ENCODE assay signal across 29 cellular contexts in genomic region chr1:212483154-212483505, GRCh38. TPM values are rescaled to one million over a fixed set of nuclear protein-coding genes. Genes with fewer than 3 reads are reported as not detected.
DNase-seq lines count a peak whose midpoint lies in the region; TF ChIP-seq lines count a peak whose summit lies in the region.
"Had no signal": no experiment of that assay in that cellular context is flagged by ENCODE, and none has a peak within 500 bp of the region (broad histone marks: within the 10 kb centered on the region; RNA-seq: fewer than 3 reads in every experiment).

No MANE protein-coding gene starts in this region.

- DNase-seq in epithelial cell of proximal tubule (ENCODE audit: low read depth) (peak; percentile 31), osteoblast (ENCODE audit: insufficient read length, low spot score, missing footprints) (no peak), NCI-H526 (lab: John Stamatoyannopoulos, UW) (no peak), NCI-H345 (lab: John Stamatoyannopoulos, UW) (no peak)
- no peak for DNase-seq in activated CD4-positive, alpha-beta memory T cell treated with anti-CD3 and anti-CD28 coated beads for 36 hours
- no peak for DNase-seq in effector memory CD4-positive, alpha-beta T cell
- DNase-seq: activated CD4-positive, alpha-beta T cell treated with anti-CD3 and anti-CD28 coated beads for 4 hours; activated gamma-delta T cell treated with Interleukin-2 at 50 U/mL for 16 hours; activated naive CD8-positive, alpha-beta T cell treated with anti-CD3 and anti-CD28 coated beads, Interleukin-2, amount 50 U/mL, for 24 hours; activated T-cell treated with anti-CD3 and anti-CD28 coated beads, Interleukin-2, amount 50 U/mL, for 24 hours; caudate nucleus; cortex of kidney; endodermal cell; esophagus squamous epithelium; Kasumi-1; NCI-H2107; NCI-H748 treated with DMSO at 0.1 percent for 48 hours; SHP77 treated with DMSO at 0.1 percent for 48 hours; stimulated activated CD4-positive, alpha-beta T cell treated with anti-CD3 and anti-CD28 coated beads, Interleukin-12 subunit alpha, Interleukin-12 subunit beta, amount 100 ng/mL, for 4 hours; stimulated activated CD4-positive, alpha-beta T cell treated with anti-CD3 and anti-CD28 coated beads, Interleukin-2, amount 100 ng/mL, for 48 hours; stomach; WERI-Rb-1 had no signal

- intact Hi-C loops in activated CD4-positive, alpha-beta memory T cell treated with anti-CD3 and anti-CD28 coated beads for 36 hours (cut with micrococcal nuclease) = no loop called here

- H2AFZ ChIP-seq in ACC112 (ENCODE audit: low read length, unreplicated experiment) = no peak overlapping the region
- peak overlapping the region; percentile 7 for H2AFZ ChIP-seq in osteoblast (ENCODE audit: low read length)

- no peaks in the 10 kb centered on the region for H3K27me3 Mint-ChIP-seq in activated CD4-positive, alpha-beta memory T cell treated with anti-CD3 and anti-CD28 coated beads for 36 hours

- no peaks in the 10 kb centered on the region for H3K36me3 Mint-ChIP-seq in activated CD4-positive, alpha-beta memory T cell treated with anti-CD3 and anti-CD28 coated beads for 36 hours
- H3K36me3 Mint-ChIP-seq: CD8-positive, alpha-beta memory T cell had no signal

- TF ChIP-seq EP300 in Ishikawa (IDR thresholded peaks at IDR 0.05; ENCODE audit: borderline replicate concordance) = 0 out of 2 replicates have a peak, but pooled peaks have one; percentile 6

- no peak for TF ChIP-seq RAD21 in Ishikawa (IDR thresholded peaks at IDR 0.05; ENCODE audit: low read depth)

- no peaks in the 10 kb centered on the region for H3K27me3 ChIP-seq in ACC112 (ENCODE audit: insufficient read depth, low read length)
- H3K27me3 ChIP-seq in osteoblast (ENCODE audit: insufficient read depth, low read length) = peaks cover 22% of the 10 kb centered on the region
- no peaks in the 10 kb centered on the region for H3K27me3 ChIP-seq in effector memory CD4-positive, alpha-beta T cell (replicated peaks; ENCODE audit: control insufficient read depth, insufficient read depth, low read length, poor library complexity, severe bottlenecking)
- H3K27me3 ChIP-seq: Peyer's patch, thyroid gland had no signal

- peaks cover 4% of the 10 kb centered on the region for H3K4me1 Mint-ChIP-seq in activated CD4-positive, alpha-beta memory T cell treated with anti-CD3 and anti-CD28 coated beads for 36 hours (ENCODE audit: low read depth)
- H3K4me1 Mint-ChIP-seq: B cell had no signal

- no peaks in the 10 kb centered on the region for H4K20me1 ChIP-seq in osteoblast (ENCODE audit: insufficient read depth, low read length)

- no peak overlapping the region for H3K4me3 ChIP-seq in ACC112 (ENCODE audit: low read depth, low read length)
- no peak overlapping the region for H3K4me3 ChIP-seq in epithelial cell of proximal tubule (ENCODE audit: low read depth, low read length)
- no peak overlapping the region for H3K4me3 ChIP-seq in osteoblast (ENCODE audit: insufficient read depth, low read length)
- H3K4me3 ChIP-seq in effector memory CD4-positive, alpha-beta T cell (ENCODE audit: insufficient read depth, low read depth, low read length, poor library complexity, severe bottlenecking) = no peak overlapping the region
- H3K4me3 ChIP-seq: esophagus squamous epithelium, Peyer's patch, stomach, thyroid gland had no signal

- peaks cover 52% of the 10 kb centered on the region for H3K4me1 ChIP-seq in ACC112 (ENCODE audit: control insufficient read depth, insufficient read depth, low read length, unreplicated experiment)
- H3K4me1 ChIP-seq in osteoblast (ENCODE audit: insufficient read depth, low read length) = peaks cover 40% of the 10 kb centered on the region
- no peaks in the 10 kb centered on the region for H3K4me1 ChIP-seq in effector memory CD4-positive, alpha-beta T cell (ENCODE audit: control insufficient read depth, insufficient read depth, low read length, poor library complexity, severe bottlenecking)

- H3K36me3 ChIP-seq in ACC112 (ENCODE audit: insufficient read depth, low read length) = no peaks in the 10 kb centered on the region
- H3K36me3 ChIP-seq in osteoblast (ENCODE audit: insufficient read depth, low read length) = no peaks in the 10 kb centered on the region
- H3K36me3 ChIP-seq in effector memory CD4-positive, alpha-beta T cell (ENCODE audit: control insufficient read depth, insufficient read depth, low read length) = no peaks in the 10 kb centered on the region
- H3K36me3 ChIP-seq: esophagus squamous epithelium, Peyer's patch, stomach, thyroid gland, WERI-Rb-1 had no signal

- TF ChIP-seq CTCF in epithelial cell of proximal tubule (conservative IDR thresholded peaks at IDR 0.05; ENCODE audit: low read depth, low read length) (no peak), osteoblast (IDR thresholded peaks at IDR 0.05; ENCODE audit: extremely low read depth, low read depth, low read length) (no peak)

- no peaks in the 10 kb centered on the region for H3K9me3 ChIP-seq in osteoblast (ENCODE audit: low read depth, low read length)
- no peaks in the 10 kb centered on the region for H3K9me3 ChIP-seq in effector memory CD4-positive, alpha-beta T cell (ENCODE audit: control insufficient read depth, low read length)
- H3K9me3 ChIP-seq: esophagus squamous epithelium, Peyer's patch, stomach, thyroid gland had no signal

- H3K79me2 ChIP-seq in ACC112 (ENCODE audit: control insufficient read depth, insufficient read depth, low read length, unreplicated experiment) = no peaks in the 10 kb centered on the region
- no peaks in the 10 kb centered on the region for H3K79me2 ChIP-seq in osteoblast (ENCODE audit: insufficient read depth, low read length)

- no peak overlapping the region for H3K4me2 ChIP-seq in osteoblast (ENCODE audit: insufficient read depth, low read length)

- CTCF ChIA-PET in activated CD4-positive, alpha-beta memory T cell treated with anti-CD3 and anti-CD28 coated beads for 36 hours (lab: Charles Lee) = interaction anchor here (0.6 to 7.4 kb wide), 2 partner anchors 22 to 26 kb away, joined by 3 to 83 read pairs; no protein-coding TSS in a partner anchor

- H3K27ac ChIP-seq in ACC112 (ENCODE audit: low read depth, low read length) = peak overlapping the region; percentile 91
- peak overlapping the region; percentile 60 for H3K27ac ChIP-seq in osteoblast (ENCODE audit: low read depth, low read length)
- no peak overlapping the region for H3K27ac ChIP-seq in effector memory CD4-positive, alpha-beta T cell (ENCODE audit: insufficient read depth, low read length, poor library complexity, severe bottlenecking)
- H3K27ac ChIP-seq: stomach, WERI-Rb-1 had no signal

- H3K9me3 Mint-ChIP-seq in activated CD4-positive, alpha-beta memory T cell treated with anti-CD3 and anti-CD28 coated beads for 36 hours = no peaks in the 10 kb centered on the region
- H3K9me3 Mint-ChIP-seq: activated naive CD8-positive, alpha-beta T cell treated with anti-CD3 and anti-CD28 coated beads, Interleukin-2, amount 50 U/mL, for 24 hours; activated T-cell treated with anti-CD3 and anti-CD28 coated beads, Interleukin-2, amount 50 U/mL, for 24 hours; CD8-positive, alpha-beta memory T cell; endodermal cell; neural crest cell had no signal

- no peak overlapping the region for H3K4me3 Mint-ChIP-seq in activated CD4-positive, alpha-beta memory T cell treated with anti-CD3 and anti-CD28 coated beads for 36 hours
- H3K4me3 Mint-ChIP-seq: activated naive CD8-positive, alpha-beta T cell treated with anti-CD3 and anti-CD28 coated beads, Interleukin-2, amount 50 U/mL, for 24 hours; activated T-cell treated with anti-CD3 and anti-CD28 coated beads, Interleukin-2, amount 50 U/mL, for 24 hours; B cell; CD8-positive, alpha-beta memory T cell; endodermal cell; neural crest cell had no signal

- POLR2A ChIA-PET in activated CD4-positive, alpha-beta memory T cell treated with anti-CD3 and anti-CD28 coated beads for 36 hours (lab: Charles Lee) = no interaction called here

- no peak overlapping the region for H3K27ac Mint-ChIP-seq in activated CD4-positive, alpha-beta memory T cell treated with anti-CD3 and anti-CD28 coated beads for 36 hours
- H3K27ac Mint-ChIP-seq: activated naive CD8-positive, alpha-beta T cell treated with anti-CD3 and anti-CD28 coated beads, Interleukin-2, amount 50 U/mL, for 24 hours; activated T-cell treated with anti-CD3 and anti-CD28 coated beads, Interleukin-2, amount 50 U/mL, for 24 hours; B cell; endodermal cell had no signal

TF ChIP-seq in Ishikawa, 13 proteins besides CTCF, POLR2A, EP300 and RAD21:
- no peak for TF ChIP-seq YY1 (IDR thresholded peaks at IDR 0.05; ENCODE audit: low read depth)
- no peak for TF ChIP-seq USF1 (IDR thresholded peaks at IDR 0.05)
- TF ChIP-seq MAX (IDR thresholded peaks at IDR 0.05) = no peak
- TF ChIP-seq ZBTB7A (IDR thresholded peaks at IDR 0.05; ENCODE audit: low read depth) = no peak
- no peak for TF ChIP-seq TAF1 (IDR thresholded peaks at IDR 0.05; ENCODE audit: low read depth)
- TF ChIP-seq EGR1 (IDR thresholded peaks at IDR 0.05) = no peak
- TF ChIP-seq TEAD4 (IDR thresholded peaks at IDR 0.05) = no peak

RNA-seq across cellular contexts. Expression of gene NENF, which starts 50.4 kb away (rescaled TPM):
- total RNA-seq in epithelial cell of proximal tubule (78.7 and 115 TPM in 2 replicates), osteoblast (33.7 and 35.4 TPM in 2 replicates)
- total RNA-seq in activated CD4-positive, alpha-beta memory T cell treated with anti-CD3 and anti-CD28 coated beads for 36 hours = 10 to 100 TPM; 38.4 to 42.7 TPM
